Comparison of ENCODE assay signal across 19 cellular contexts in the genomic region with DNA sequence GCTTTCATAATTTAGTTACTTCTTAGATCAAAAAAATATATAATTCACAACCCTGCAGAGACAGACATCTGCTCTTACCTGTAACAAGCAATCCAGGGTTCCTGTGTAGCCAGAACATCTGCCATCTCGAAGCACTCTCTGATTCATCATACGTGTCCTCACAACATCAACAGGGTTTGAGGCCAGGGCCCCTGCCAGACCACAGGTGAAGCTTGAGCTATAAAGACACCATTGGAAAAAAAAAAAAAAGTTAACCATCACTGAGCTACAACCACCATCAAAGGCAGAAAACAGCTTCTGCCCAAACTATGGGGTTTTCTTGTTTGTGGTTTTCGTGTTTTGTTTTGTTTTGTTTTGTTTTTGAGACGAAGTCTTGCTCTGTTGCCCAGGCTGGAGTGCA. TPM values are rescaled to one million over a fixed set of nuclear protein-coding genes. Genes with fewer than 3 reads are reported as not detected.
DNase-seq lines count a peak whose midpoint lies in the region; ATAC-seq, FAIRE-seq and TF ChIP-seq lines count a peak whose summit lies in the region.
"Had no signal": no experiment of that assay in that cellular context is flagged by ENCODE, and none has a peak within 500 bp of the region (broad histone marks: within the 10 kb centered on the region; RNA-seq: fewer than 3 reads in every experiment).

No MANE protein-coding gene starts in this region.

- H3K9ac ChIP-seq in GM12878 (ENCODE audit: control insufficient read depth, insufficient read depth, low read length) (no peak overlapping the region), kidney (ENCODE audit: low read length in 2 of 2) (no peak overlapping the region)
- H3K9ac ChIP-seq: parathyroid adenoma had no signal

- H3K4me1 ChIP-seq in GM12878 (ENCODE audit: control insufficient read depth, insufficient read depth, low read length) (peaks cover 10% of the 10 kb centered on the region), kidney (ENCODE audit: control insufficient read depth in 1 of 2, insufficient read depth in 1 of 2, low read depth in 1 of 2, low read length in 2 of 2) (peaks cover 10 to 24% of the 10 kb centered on the region in 2 donors)
- H3K4me1 ChIP-seq: colonic mucosa had no signal

- H3K36me3 ChIP-seq in GM12878 (ENCODE audit: control insufficient read depth in 2 of 2, insufficient read depth in 2 of 2, low read length in 1 of 2) (peaks cover 1 to 24% of the 10 kb centered on the region in 2 experiments), kidney (ENCODE audit: control insufficient read depth in 1 of 2, insufficient read depth in 2 of 2, low read length in 2 of 2) (peaks cover 18 to 45% of the 10 kb centered on the region in 2 donors)
- H3K36me3 ChIP-seq: colonic mucosa had no signal

- H3K9me3 Mint-ChIP-seq in activated CD4-positive, alpha-beta memory T cell treated with anti-CD3 and anti-CD28 coated beads, Interleukin-2, amount 10 ng/mL, durations not matched to agents 7 days and 5 days = peaks cover 4% of the 10 kb centered on the region

- peak; percentile 27 for DNase-seq in stimulated activated CD4-positive, alpha-beta T cell treated with anti-CD3 and anti-CD28 coated beads, Interleukin-4, amount 100 ng/mL, for 24 hours
- no peak for DNase-seq in stimulated activated CD4-positive, alpha-beta T cell treated with anti-CD3 and anti-CD28 coated beads, Interleukin-12 subunit alpha, Interleukin-12 subunit beta, amount 100 ng/mL, for 4 hours
- DNase-seq in activated CD4-positive, alpha-beta memory T cell treated with anti-CD3 and anti-CD28 coated beads, Interleukin-2, amount 10 ng/mL, durations not matched to agents 7 days and 5 days = peak; percentile 72
- DNase-seq in GM12878 (ENCODE audit: low read depth, low spot score) (no peak), ureter (ENCODE audit: low spot score) (peak; percentile 19), kidney (no peak)
- DNase-seq: colonic mucosa, DMS79 treated with DMSO at 0.1 percent for 48 hours, heart left ventricle, NCI-H1694, NCI-H510A treated with DMSO at 0.1 percent for 48 hours, small intestine, SW 1271 had no signal

- no peaks in the 10 kb centered on the region for H3K27me3 ChIP-seq in GM12878 (replicated peaks in 1 of 2; ENCODE audit: control insufficient read depth in 2 of 2, insufficient read depth in 2 of 2, low read length in 1 of 2)
- H3K27me3 ChIP-seq: colonic mucosa, esophagus muscularis mucosa, heart left ventricle, Peyer's patch had no signal

- 67% methylated on average over 4 of the region's 4 CpGs for WGBS in GM12878 (ENCODE audit: insufficient coverage, insufficient replicate concordance, low lambda C conversion rate, missing lambda C conversion rate)

- H2AFZ ChIP-seq in GM12878 (ENCODE audit: control insufficient read depth, low read depth, low read length) = no peak overlapping the region
- H2AFZ ChIP-seq: parathyroid adenoma had no signal

- no peak overlapping the region for H3K4me2 ChIP-seq in GM12878 (ENCODE audit: control insufficient read depth, insufficient read depth)

- H3K27me3 Mint-ChIP-seq in activated CD4-positive, alpha-beta memory T cell treated with anti-CD3 and anti-CD28 coated beads, Interleukin-2, amount 10 ng/mL, durations not matched to agents 7 days and 5 days = no peaks in the 10 kb centered on the region

- H3K9me3 ChIP-seq in GM12878 (replicated peaks; ENCODE audit: control insufficient read depth, insufficient read depth, low read length) (no peaks in the 10 kb centered on the region), kidney (ENCODE audit: control insufficient read depth in 1 of 2, low read length in 2 of 2) (no peaks in the 10 kb centered on the region)
- H3K9me3 ChIP-seq: colonic mucosa, esophagus muscularis mucosa, heart left ventricle, Peyer's patch, thoracic aorta had no signal

- no peaks in the 10 kb centered on the region for H3K79me2 ChIP-seq in GM12878 (ENCODE audit: control insufficient read depth, insufficient read depth, low read length)
- H3K79me2 ChIP-seq: parathyroid adenoma had no signal

- no peak overlapping the region for H3K27ac ChIP-seq in GM12878 (ENCODE audit: control insufficient read depth, insufficient read depth)
- no peak overlapping the region for H3K27ac ChIP-seq in kidney (ENCODE audit: low read depth in 2 of 2, low read length in 2 of 2)
- H3K27ac ChIP-seq: colonic mucosa, esophagus muscularis mucosa, parathyroid adenoma, Peyer's patch, thoracic aorta had no signal

- TF ChIP-seq EP300 in GM12878 (IDR thresholded peaks at IDR 0.05; ENCODE audit: borderline replicate concordance in 1 of 2, control insufficient read depth in 1 of 2, low read depth in 2 of 2, low read length in 2 of 2) = no peak

- H3K36me3 Mint-ChIP-seq in activated CD4-positive, alpha-beta memory T cell treated with anti-CD3 and anti-CD28 coated beads, Interleukin-2, amount 10 ng/mL, durations not matched to agents 7 days and 5 days (ENCODE audit: low read depth) = peaks cover 61% of the 10 kb centered on the region

- no peaks in the 10 kb centered on the region; the same call in 1 of the 2 replicates for H4K20me1 ChIP-seq in GM12878 (ENCODE audit: control insufficient read depth, insufficient read depth)

- BruUV-seq in GM12878 (replicated peaks; lab: Mats Ljungman, UMichigan) = no TSS peak

- intact Hi-C loops in GM12878 (cut with micrococcal nuclease; ENCODE audit: unreplicated experiment) = no loop called here
- intact Hi-C loops in kidney (cut with DNase I) = no loop called here

- TF ChIP-seq POLR2A in GM12878 (IDR thresholded peaks at IDR 0.05; ENCODE audit: low read depth, low read length) = no peak

- H3K4me3 ChIP-seq in GM12878 (no peak overlapping the region), kidney (ENCODE audit: low read length in 2 of 2) (no peak overlapping the region)
- H3K4me3 ChIP-seq: colonic mucosa, esophagus muscularis mucosa, heart left ventricle, Peyer's patch, thoracic aorta had no signal

- POLR2A ChIA-PET in activated CD4-positive, alpha-beta memory T cell treated with anti-CD3 and anti-CD28 coated beads, Interleukin-2, amount 10 ng/mL, durations not matched to agents 7 days and 5 days (lab: Charles Lee) = interaction anchor here (0.9 to 6.9 kb wide), 5 partner anchors 13 to 66 kb away, joined by 4 to 70 read pairs (median 7); a partner anchor contains a TSS
- POLR2A ChIA-PET in GM12878 (lab: Charles Lee) = interaction anchor here (1.1 kb wide), 1 partner anchor 64 kb away, joined by 3 read pairs; no protein-coding TSS in a partner anchor

- no peak for TF ChIP-seq CTCF in GM12878 (IDR thresholded peaks at IDR 0.05 in 2 of 3, conservative IDR thresholded peaks at IDR 0.05 in 1 of 3; ENCODE audit: control insufficient read depth in 2 of 3, extremely low read depth in 1 of 3, insufficient read depth in 1 of 3, low read depth in 3 of 3, low read length in 3 of 3)
- no peak for TF ChIP-seq CTCF in kidney (IDR thresholded peaks at IDR 0.05; ENCODE audit: borderline replicate concordance, extremely low read depth, insufficient read depth)

- FAIRE-seq in GM12878 (lab: Jason Lieb, UNC) = no peak
- FAIRE-seq in kidney (lab: Jason Lieb, UNC) = no peak
- FAIRE-seq: small intestine had no signal

- peaks cover 70% of the 10 kb centered on the region for H3K4me1 Mint-ChIP-seq in activated CD4-positive, alpha-beta memory T cell treated with anti-CD3 and anti-CD28 coated beads, Interleukin-2, amount 10 ng/mL, durations not matched to agents 7 days and 5 days

- H3K27ac Mint-ChIP-seq in activated CD4-positive, alpha-beta memory T cell treated with anti-CD3 and anti-CD28 coated beads, Interleukin-2, amount 10 ng/mL, durations not matched to agents 7 days and 5 days = peak overlapping the region; percentile 79

- SMC1A ChIA-PET in GM12878 (lab: Charles Lee; ENCODE audit: uncharacterized antibody, unreplicated experiment) = interaction anchor here (1.3 kb wide), 1 partner anchor 9 kb away, joined by 5 read pairs; no protein-coding TSS in a partner anchor

- ATAC-seq in GM12878 = no peak; the same call in 1 of the 3 replicates
- ATAC-seq in GM21390 (IDR thresholded peaks at IDR 0.05; ENCODE audit: unreplicated experiment) = no peak
- no peak for ATAC-seq in GM18909 (IDR thresholded peaks at IDR 0.05; ENCODE audit: poor library complexity, unreplicated experiment)
- ATAC-seq: heart left ventricle had no signal

- in situ Hi-C loops in GM12878 (cut with MboI) = no loop called here

- RAD21 ChIA-PET in GM12878 (lab: Charles Lee; ENCODE audit: unreplicated experiment) = no interaction called here

- no peak for TF ChIP-seq RAD21 in GM12878 (IDR thresholded peaks at IDR 0.05; ENCODE audit: insufficient read depth, low read depth, low read length)

- H3K4me3 Mint-ChIP-seq in activated CD4-positive, alpha-beta memory T cell treated with anti-CD3 and anti-CD28 coated beads, Interleukin-2, amount 10 ng/mL, durations not matched to agents 7 days and 5 days = no peak overlapping the region

- CTCF ChIA-PET in activated CD4-positive, alpha-beta memory T cell treated with anti-CD3 and anti-CD28 coated beads, Interleukin-2, amount 10 ng/mL, durations not matched to agents 7 days and 5 days (lab: Charles Lee) = interaction anchor here (0.8 to 2.4 kb wide), 7 partner anchors 9 to 352 kb away, joined by 3 to 14 read pairs (median 6); a partner anchor contains a TSS
- CTCF ChIA-PET in GM12878 (lab: Yijun Ruan, JAX) = interaction anchor here (0.6 to 8.2 kb wide), 5 partner anchors 28 to 284 kb away, joined by 3 to 70 read pairs (median 4); no protein-coding TSS in a partner anchor

RNA-seq across cellular contexts. Expression of a gene that starts 19.3 kb away (rescaled TPM):
- 10 to 100 TPM; 17.5 to 17.6 TPM for total RNA-seq in activated CD4-positive, alpha-beta memory T cell treated with anti-CD3 and anti-CD28 coated beads, Interleukin-2, amount 10 ng/mL, durations not matched to agents 7 days and 5 days
- total RNA-seq in GM12878 (2013; cell fraction: nucleolus; rRNA removed) = 12.4 and 13.2 TPM in 2 replicates
- total RNA-seq in GM12878 (2014; rRNA removed) = 4.7 and 5.0 TPM in 2 replicates
- 8.8 and 9.1 TPM in 2 replicates for total RNA-seq in GM12878 (2014; rRNA removed; fragmentation: Illumina TruSeq; extraction: Trizol)
- 13.5 and 18.0 TPM in 2 replicates for total RNA-seq in GM12878 (2021)
- polyA plus RNA-seq in GM12878 (2011; ENCODE audit: low read depth) = 3.0 TPM
- 16.0 and 19.9 TPM in 2 replicates for polyA plus RNA-seq in GM12878 (2011; rRNA removed)
- polyA plus RNA-seq in GM12878 (2011; cell fraction: cytosol; rRNA removed) = 12.0 and 13.4 TPM in 2 replicates
- polyA plus RNA-seq in GM12878 (2011; cell fraction: nucleus; rRNA removed) = 7.7 and 8.7 TPM in 2 replicates
- 5.0 and 6.8 TPM in 2 replicates for polyA plus RNA-seq in GM12878 (2012)
- 16.7 and 22.7 TPM in 2 replicates for polyA plus RNA-seq in GM12878 (2014; fragmentation: Illumina TruSeq; extraction: Trizol)
- polyA plus RNA-seq in GM12878 (2014; fragmentation: Nextera tagmentation; extraction: Ambion mirVana) = 1 to 10 TPM; 2.4 to 2.7 TPM
- polyA plus RNA-seq in GM12878 (2014; rRNA removed) = 11.8 and 13.7 TPM in 2 replicates
- 1 to 10 TPM; 6.6 to 9.0 TPM for polyA plus RNA-seq in GM12878 (2016; fragmentation: Nextera tagmentation; extraction: Ambion mirVana)
- 16.9 and 28.3 TPM in 2 replicates for polyA minus RNA-seq in GM12878 (2011; rRNA and poly(A)+ RNA removed)
- polyA minus RNA-seq in GM12878 (2011; cell fraction: cytosol; rRNA and poly(A)+ RNA removed) = 9.8 and 13.9 TPM in 2 replicates
- polyA minus RNA-seq in GM12878 (2011; cell fraction: nucleus; rRNA and poly(A)+ RNA removed) = 4.7 and 7.7 TPM in 2 replicates
- 16.8 TPM for total RNA-seq in ureter
- 47.1 TPM for total RNA-seq in kidney
- polyA plus RNA-seq in kidney (ENCODE audit: insufficient read depth, low read depth, low replicate concordance) = 32.9 TPM

RNA-seq across cellular contexts. Expression of a gene that starts 57.9 kb away (rescaled TPM):
- total RNA-seq in activated CD4-positive, alpha-beta memory T cell treated with anti-CD3 and anti-CD28 coated beads, Interleukin-2, amount 10 ng/mL, durations not matched to agents 7 days and 5 days = 1,000 to 10,000 TPM; 4,462 to 4,505 TPM
- total RNA-seq in GM12878 (2013; cell fraction: nucleolus; rRNA removed) = 320 TPM in 2 replicates
- 1,281 and 1,473 TPM in 2 replicates for total RNA-seq in GM12878 (2014; rRNA removed)
- 4,303 and 4,333 TPM in 2 replicates for total RNA-seq in GM12878 (2014; rRNA removed; fragmentation: Illumina TruSeq; extraction: Trizol)
- 2,627 and 2,734 TPM in 2 replicates for total RNA-seq in GM12878 (2021)
- 5,474 TPM for polyA plus RNA-seq in GM12878 (2011; ENCODE audit: low read depth)
- 4,809 and 7,603 TPM in 2 replicates for polyA plus RNA-seq in GM12878 (2011; rRNA removed)
- 1,726 and 1,821 TPM in 2 replicates for polyA plus RNA-seq in GM12878 (2011; cell fraction: cytosol; rRNA removed)
- 609 and 739 TPM in 2 replicates for polyA plus RNA-seq in GM12878 (2011; cell fraction: nucleus; rRNA removed)
- polyA plus RNA-seq in GM12878 (2012) = 5,531 and 6,124 TPM in 2 replicates
- polyA plus RNA-seq in GM12878 (2014; fragmentation: Illumina TruSeq; extraction: Trizol) = 5,925 and 6,580 TPM in 2 replicates
- polyA plus RNA-seq in GM12878 (2014; fragmentation: Nextera tagmentation; extraction: Ambion mirVana) = 1,000 to 10,000 TPM; 1,130 to 2,045 TPM
- 3,217 and 4,056 TPM in 2 replicates for polyA plus RNA-seq in GM12878 (2014; rRNA removed)
- polyA plus RNA-seq in GM12878 (2016; fragmentation: Nextera tagmentation; extraction: Ambion mirVana) = 1,000 to 10,000 TPM; 1,038 to 1,104 TPM
- polyA minus RNA-seq in GM12878 (2011; rRNA and poly(A)+ RNA removed) = 908 and 1,248 TPM in 2 replicates
- 467 and 491 TPM in 2 replicates for polyA minus RNA-seq in GM12878 (2011; cell fraction: cytosol; rRNA and poly(A)+ RNA removed)
- 161 and 255 TPM in 2 replicates for polyA minus RNA-seq in GM12878 (2011; cell fraction: nucleus; rRNA and poly(A)+ RNA removed)
- 4,913 TPM for total RNA-seq in ureter
- total RNA-seq in kidney = 4,291 TPM
- 6,901 TPM for polyA plus RNA-seq in kidney (ENCODE audit: insufficient read depth, low read depth, low replicate concordance)

Comparison
In these comparisons a context has a peak if more than half of its experiments do, and no peak if none do; other contexts are left out.
1. DNase-seq: peak in stimulated activated CD4-positive, alpha-beta T cell treated with anti-CD3 and anti-CD28 coated beads, Interleukin-4, amount 100 ng/mL, for 24 hours (single experiment), activated CD4-positive, alpha-beta memory T cell treated with anti-CD3 and anti-CD28 coated beads, Interleukin-2, amount 10 ng/mL, durations not matched to agents 7 days and 5 days (single experiment) and ureter (single experiment); none in stimulated activated CD4-positive, alpha-beta T cell treated with anti-CD3 and anti-CD28 coated beads, Interleukin-12 subunit alpha, Interleukin-12 subunit beta, amount 100 ng/mL, for 4 hours (single experiment), GM12878 (single experiment) and kidney (single experiment).